ENCODE assay signal across 1 cellular context in genomic region chr9:136081113-136081825, GRCh38.
TF ChIP-seq lines count a peak whose summit lies in the region.

No MANE protein-coding gene starts in this region.

TF ChIP-seq in WTC11, 78 proteins besides CTCF, POLR2A, EP300 and RAD21 (continued from another document):
- TF ChIP-seq PRDM15 (CRISPR knock-in tag; IDR thresholded peaks at IDR 0.05): no peak
- TF ChIP-seq MYBL2 (CRISPR knock-in tag; IDR thresholded peaks at IDR 0.05): no peak
- TF ChIP-seq, protein P1, sequence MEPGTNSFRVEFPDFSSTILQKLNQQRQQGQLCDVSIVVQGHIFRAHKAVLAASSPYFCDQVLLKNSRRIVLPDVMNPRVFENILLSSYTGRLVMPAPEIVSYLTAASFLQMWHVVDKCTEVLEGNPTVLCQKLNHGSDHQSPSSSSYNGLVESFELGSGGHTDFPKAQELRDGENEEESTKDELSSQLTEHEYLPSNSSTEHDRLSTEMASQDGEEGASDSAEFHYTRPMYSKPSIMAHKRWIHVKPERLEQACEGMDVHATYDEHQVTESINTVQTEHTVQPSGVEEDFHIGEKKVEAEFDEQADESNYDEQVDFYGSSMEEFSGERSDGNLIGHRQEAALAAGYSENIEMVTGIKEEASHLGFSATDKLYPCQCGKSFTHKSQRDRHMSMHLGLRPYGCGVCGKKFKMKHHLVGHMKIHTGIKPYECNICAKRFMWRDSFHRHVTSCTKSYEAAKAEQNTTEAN (CRISPR knock-in tag; IDR thresholded peaks at IDR 0.05): no peak
- TF ChIP-seq PRRX2 (CRISPR knock-in tag; IDR thresholded peaks at IDR 0.05): no peak
- no peak for TF ChIP-seq RORB (CRISPR knock-in tag; IDR thresholded peaks at IDR 0.05)
- no peak for TF ChIP-seq FOXK1 (CRISPR knock-in tag; IDR thresholded peaks at IDR 0.05)
- no peak for TF ChIP-seq HMGA2 (CRISPR knock-in tag; IDR thresholded peaks at IDR 0.05)
- TF ChIP-seq, protein P2, sequence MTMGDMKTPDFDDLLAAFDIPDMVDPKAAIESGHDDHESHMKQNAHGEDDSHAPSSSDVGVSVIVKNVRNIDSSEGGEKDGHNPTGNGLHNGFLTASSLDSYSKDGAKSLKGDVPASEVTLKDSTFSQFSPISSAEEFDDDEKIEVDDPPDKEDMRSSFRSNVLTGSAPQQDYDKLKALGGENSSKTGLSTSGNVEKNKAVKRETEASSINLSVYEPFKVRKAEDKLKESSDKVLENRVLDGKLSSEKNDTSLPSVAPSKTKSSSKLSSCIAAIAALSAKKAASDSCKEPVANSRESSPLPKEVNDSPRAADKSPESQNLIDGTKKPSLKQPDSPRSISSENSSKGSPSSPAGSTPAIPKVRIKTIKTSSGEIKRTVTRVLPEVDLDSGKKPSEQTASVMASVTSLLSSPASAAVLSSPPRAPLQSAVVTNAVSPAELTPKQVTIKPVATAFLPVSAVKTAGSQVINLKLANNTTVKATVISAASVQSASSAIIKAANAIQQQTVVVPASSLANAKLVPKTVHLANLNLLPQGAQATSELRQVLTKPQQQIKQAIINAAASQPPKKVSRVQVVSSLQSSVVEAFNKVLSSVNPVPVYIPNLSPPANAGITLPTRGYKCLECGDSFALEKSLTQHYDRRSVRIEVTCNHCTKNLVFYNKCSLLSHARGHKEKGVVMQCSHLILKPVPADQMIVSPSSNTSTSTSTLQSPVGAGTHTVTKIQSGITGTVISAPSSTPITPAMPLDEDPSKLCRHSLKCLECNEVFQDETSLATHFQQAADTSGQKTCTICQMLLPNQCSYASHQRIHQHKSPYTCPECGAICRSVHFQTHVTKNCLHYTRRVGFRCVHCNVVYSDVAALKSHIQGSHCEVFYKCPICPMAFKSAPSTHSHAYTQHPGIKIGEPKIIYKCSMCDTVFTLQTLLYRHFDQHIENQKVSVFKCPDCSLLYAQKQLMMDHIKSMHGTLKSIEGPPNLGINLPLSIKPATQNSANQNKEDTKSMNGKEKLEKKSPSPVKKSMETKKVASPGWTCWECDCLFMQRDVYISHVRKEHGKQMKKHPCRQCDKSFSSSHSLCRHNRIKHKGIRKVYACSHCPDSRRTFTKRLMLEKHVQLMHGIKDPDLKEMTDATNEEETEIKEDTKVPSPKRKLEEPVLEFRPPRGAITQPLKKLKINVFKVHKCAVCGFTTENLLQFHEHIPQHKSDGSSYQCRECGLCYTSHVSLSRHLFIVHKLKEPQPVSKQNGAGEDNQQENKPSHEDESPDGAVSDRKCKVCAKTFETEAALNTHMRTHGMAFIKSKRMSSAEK (CRISPR knock-in tag; IDR thresholded peaks at IDR 0.05; ENCODE audit: borderline replicate concordance): no peak
- TF ChIP-seq E2F1 (CRISPR knock-in tag; IDR thresholded peaks at IDR 0.05): no peak
- TF ChIP-seq, protein P3, sequence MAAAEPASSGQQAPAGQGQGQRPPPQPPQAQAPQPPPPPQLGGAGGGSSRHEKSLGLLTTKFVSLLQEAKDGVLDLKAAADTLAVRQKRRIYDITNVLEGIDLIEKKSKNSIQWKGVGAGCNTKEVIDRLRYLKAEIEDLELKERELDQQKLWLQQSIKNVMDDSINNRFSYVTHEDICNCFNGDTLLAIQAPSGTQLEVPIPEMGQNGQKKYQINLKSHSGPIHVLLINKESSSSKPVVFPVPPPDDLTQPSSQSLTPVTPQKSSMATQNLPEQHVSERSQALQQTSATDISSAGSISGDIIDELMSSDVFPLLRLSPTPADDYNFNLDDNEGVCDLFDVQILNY (CRISPR knock-in tag; IDR thresholded peaks at IDR 0.05): no peak
- TF ChIP-seq AR (CRISPR knock-in tag; IDR thresholded peaks at IDR 0.05): no peak
- TF ChIP-seq, protein P4, sequence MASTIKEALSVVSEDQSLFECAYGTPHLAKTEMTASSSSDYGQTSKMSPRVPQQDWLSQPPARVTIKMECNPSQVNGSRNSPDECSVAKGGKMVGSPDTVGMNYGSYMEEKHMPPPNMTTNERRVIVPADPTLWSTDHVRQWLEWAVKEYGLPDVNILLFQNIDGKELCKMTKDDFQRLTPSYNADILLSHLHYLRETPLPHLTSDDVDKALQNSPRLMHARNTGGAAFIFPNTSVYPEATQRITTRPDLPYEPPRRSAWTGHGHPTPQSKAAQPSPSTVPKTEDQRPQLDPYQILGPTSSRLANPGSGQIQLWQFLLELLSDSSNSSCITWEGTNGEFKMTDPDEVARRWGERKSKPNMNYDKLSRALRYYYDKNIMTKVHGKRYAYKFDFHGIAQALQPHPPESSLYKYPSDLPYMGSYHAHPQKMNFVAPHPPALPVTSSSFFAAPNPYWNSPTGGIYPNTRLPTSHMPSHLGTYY (CRISPR knock-in tag; IDR thresholded peaks at IDR 0.05): no peak
- no peak for TF ChIP-seq TCF7 (CRISPR knock-in tag; IDR thresholded peaks at IDR 0.05; ENCODE audit: low read depth)
- no peak for TF ChIP-seq ZNF219 (CRISPR knock-in tag; IDR thresholded peaks at IDR 0.05; ENCODE audit: borderline replicate concordance)
- no peak for TF ChIP-seq OVOL2 (CRISPR knock-in tag; IDR thresholded peaks at IDR 0.05; ENCODE audit: borderline replicate concordance)
- TF ChIP-seq ZNF423 (CRISPR knock-in tag; IDR thresholded peaks at IDR 0.05): no peak
